Comparison of ENCODE assay signal across 1 cellular context in genomic region chr11:128893578-128894295, GRCh38.
TF ChIP-seq lines count a peak whose summit lies in the region.

No MANE protein-coding gene starts in this region.

TF ChIP-seq in SK-N-SH, 30 proteins besides CTCF, POLR2A, EP300 and RAD21 (continued from another document):
- TF ChIP-seq, protein P1, sequence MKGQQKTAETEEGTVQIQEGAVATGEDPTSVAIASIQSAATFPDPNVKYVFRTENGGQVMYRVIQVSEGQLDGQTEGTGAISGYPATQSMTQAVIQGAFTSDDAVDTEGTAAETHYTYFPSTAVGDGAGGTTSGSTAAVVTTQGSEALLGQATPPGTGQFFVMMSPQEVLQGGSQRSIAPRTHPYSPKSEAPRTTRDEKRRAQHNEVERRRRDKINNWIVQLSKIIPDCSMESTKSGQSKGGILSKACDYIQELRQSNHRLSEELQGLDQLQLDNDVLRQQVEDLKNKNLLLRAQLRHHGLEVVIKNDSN (IDR thresholded peaks at IDR 0.05; ENCODE audit: borderline replicate concordance, low read depth) = no peak
- TF ChIP-seq MXI1 (IDR thresholded peaks at IDR 0.05; ENCODE audit: low read depth, low read length) (no peak), MEF2A (IDR thresholded peaks at IDR 0.05; ENCODE audit: borderline replicate concordance, low read depth) (no peak), FOXJ3 (CRISPR knock-in tag; IDR thresholded peaks at IDR 0.05) (no peak), NRF1 (IDR thresholded peaks at IDR 0.05; ENCODE audit: low read depth, low read length) (no peak), ELF1 (IDR thresholded peaks at IDR 0.05) (no peak)
- TF ChIP-seq, protein P2, sequence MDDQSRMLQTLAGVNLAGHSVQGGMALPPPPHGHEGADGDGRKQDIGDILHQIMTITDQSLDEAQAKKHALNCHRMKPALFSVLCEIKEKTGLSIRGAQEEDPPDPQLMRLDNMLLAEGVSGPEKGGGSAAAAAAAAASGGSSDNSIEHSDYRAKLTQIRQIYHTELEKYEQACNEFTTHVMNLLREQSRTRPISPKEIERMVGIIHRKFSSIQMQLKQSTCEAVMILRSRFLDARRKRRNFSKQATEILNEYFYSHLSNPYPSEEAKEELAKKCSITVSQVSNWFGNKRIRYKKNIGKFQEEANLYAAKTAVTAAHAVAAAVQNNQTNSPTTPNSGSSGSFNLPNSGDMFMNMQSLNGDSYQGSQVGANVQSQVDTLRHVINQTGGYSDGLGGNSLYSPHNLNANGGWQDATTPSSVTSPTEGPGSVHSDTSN (IDR thresholded peaks at IDR 0.05) = no peak
- TF ChIP-seq, protein P3, sequence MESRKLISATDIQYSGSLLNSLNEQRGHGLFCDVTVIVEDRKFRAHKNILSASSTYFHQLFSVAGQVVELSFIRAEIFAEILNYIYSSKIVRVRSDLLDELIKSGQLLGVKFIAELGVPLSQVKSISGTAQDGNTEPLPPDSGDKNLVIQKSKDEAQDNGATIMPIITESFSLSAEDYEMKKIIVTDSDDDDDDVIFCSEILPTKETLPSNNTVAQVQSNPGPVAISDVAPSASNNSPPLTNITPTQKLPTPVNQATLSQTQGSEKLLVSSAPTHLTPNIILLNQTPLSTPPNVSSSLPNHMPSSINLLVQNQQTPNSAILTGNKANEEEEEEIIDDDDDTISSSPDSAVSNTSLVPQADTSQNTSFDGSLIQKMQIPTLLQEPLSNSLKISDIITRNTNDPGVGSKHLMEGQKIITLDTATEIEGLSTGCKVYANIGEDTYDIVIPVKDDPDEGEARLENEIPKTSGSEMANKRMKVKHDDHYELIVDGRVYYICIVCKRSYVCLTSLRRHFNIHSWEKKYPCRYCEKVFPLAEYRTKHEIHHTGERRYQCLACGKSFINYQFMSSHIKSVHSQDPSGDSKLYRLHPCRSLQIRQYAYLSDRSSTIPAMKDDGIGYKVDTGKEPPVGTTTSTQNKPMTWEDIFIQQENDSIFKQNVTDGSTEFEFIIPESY (IDR thresholded peaks at IDR 0.05; ENCODE audit: borderline replicate concordance, low read depth) = no peak
